13 cellular contexts compared by ENCODE assay signal in genomic region chr6:130046711-130047439, GRCh38.
"Had no signal": no experiment of that assay in that cellular context is flagged by ENCODE, and none has a peak within 500 bp of the region (broad histone marks: within the 10 kb centered on the region; RNA-seq: fewer than 3 reads in every experiment).

No MANE protein-coding gene starts in this region.

- H3K4me1 ChIP-seq: lower lobe of right lung, psoas muscle, stomach had no signal

- H3K4me3 ChIP-seq: lower lobe of right lung, psoas muscle, stomach had no signal

- H3K27ac ChIP-seq: lower lobe of right lung, psoas muscle, stomach had no signal

- H3K27me3 ChIP-seq: stomach had no signal

- DNase-seq: activated CD4-positive, alpha-beta T cell treated with anti-CD3 and anti-CD28 coated beads, Interleukin-2, amount 10 ng/mL, durations not matched to agents 7 days and 5 days; activated CD8-positive, alpha-beta memory T cell treated with anti-CD3 and anti-CD28 coated beads, Interleukin-2, amount 50 U/mL, for 48 hours; activated naive CD8-positive, alpha-beta T cell treated with anti-CD3 and anti-CD28 coated beads, Interleukin-2, amount 10 ng/mL, durations not matched to agents 7 days and 5 days; aorta; endodermal cell; hypothalamus; lower lobe of right lung; nephron progenitor cell; psoas muscle; stimulated activated CD4-positive, alpha-beta T cell treated with anti-CD3 and anti-CD28 coated beads, Interleukin-1b, Interleukin-23, amount 100 ng/mL, for 48 hours; stomach had no signal

- H3K27me3 Mint-ChIP-seq: activated CD4-positive, alpha-beta T cell treated with anti-CD3 and anti-CD28 coated beads, Interleukin-2, amount 10 ng/mL, durations not matched to agents 7 days and 5 days; activated naive CD8-positive, alpha-beta T cell treated with anti-CD3 and anti-CD28 coated beads, Interleukin-2, amount 10 ng/mL, durations not matched to agents 7 days and 5 days had no signal

- H3K27ac Mint-ChIP-seq: activated CD4-positive, alpha-beta T cell treated with anti-CD3 and anti-CD28 coated beads, Interleukin-2, amount 10 ng/mL, durations not matched to agents 7 days and 5 days; activated naive CD8-positive, alpha-beta T cell treated with anti-CD3 and anti-CD28 coated beads, Interleukin-2, amount 10 ng/mL, durations not matched to agents 7 days and 5 days; endodermal cell; mesothelial cell of epicardium; nephron progenitor cell had no signal

- ATAC-seq: lower lobe of right lung, psoas muscle, sciatic nerve had no signal

- H3K4me3 Mint-ChIP-seq: activated CD4-positive, alpha-beta T cell treated with anti-CD3 and anti-CD28 coated beads, Interleukin-2, amount 10 ng/mL, durations not matched to agents 7 days and 5 days; activated naive CD8-positive, alpha-beta T cell treated with anti-CD3 and anti-CD28 coated beads, Interleukin-2, amount 10 ng/mL, durations not matched to agents 7 days and 5 days; endodermal cell; mesothelial cell of epicardium; nephron progenitor cell had no signal

- H3K9me3 Mint-ChIP-seq: endodermal cell, mesothelial cell of epicardium, nephron progenitor cell had no signal

- H3K9me3 ChIP-seq: lower lobe of right lung, psoas muscle, stomach had no signal
